In genomic region chr13:93249259-93249917, GRCh38 we compare ENCODE assay signal across 1 cellular context.
TF ChIP-seq lines count a peak whose summit lies in the region.

No MANE protein-coding gene starts in this region.

TF ChIP-seq in HepG2, 621 proteins besides CTCF, POLR2A, EP300 and RAD21 (continued from another document and continues in another):
- TF ChIP-seq RERE (CRISPR knock-in tag; IDR thresholded peaks at IDR 0.05; ENCODE audit: low read depth) (0 out of 2 replicates have a peak, but pooled peaks have one; percentile 21), MAFK (conservative IDR thresholded peaks at IDR 0.05 in 1 of 2, IDR thresholded peaks at IDR 0.05 in 1 of 2; ENCODE audit: low read length in 2 of 2) (no peak), RAD51 (IDR thresholded peaks at IDR 0.05; ENCODE audit: borderline replicate concordance) (no peak), GRHL1 (CRISPR knock-in tag; conservative IDR thresholded peaks at IDR 0.05) (no peak), ZFP36L1 (CRISPR knock-in tag; IDR thresholded peaks at IDR 0.05) (no peak), HMG20B (CRISPR knock-in tag; conservative IDR thresholded peaks at IDR 0.05) (no peak), ZNF335 (CRISPR knock-in tag; IDR thresholded peaks at IDR 0.05) (0 out of 2 replicates have a peak, but pooled peaks have one; percentile 28), ATF3 (CRISPR knock-in tag; IDR thresholded peaks at IDR 0.05) (peak; percentile 89), ISL2 (CRISPR knock-in tag; IDR thresholded peaks at IDR 0.05) (0 out of 2 replicates have a peak, but pooled peaks have one; percentile 28), GZF1 (CRISPR knock-in tag; IDR thresholded peaks at IDR 0.05) (no peak), SSRP1 (CRISPR knock-in tag; IDR thresholded peaks at IDR 0.05) (no peak), ZNF605 (CRISPR knock-in tag; IDR thresholded peaks at IDR 0.05) (no peak), RARA (CRISPR knock-in tag; IDR thresholded peaks at IDR 0.05) (peak; percentile 8; the same call in 1 of the 2 replicates), NFAT5 (CRISPR knock-in tag; IDR thresholded peaks at IDR 0.05) (no peak), ZNF484 (CRISPR knock-in tag; IDR thresholded peaks at IDR 0.05; ENCODE audit: borderline replicate concordance, low read depth) (no peak), PAF1 (CRISPR knock-in tag; IDR thresholded peaks at IDR 0.05) (no peak), POLR2G (IDR thresholded peaks at IDR 0.05; ENCODE audit: low read depth, low read length) (no peak), ISX (CRISPR knock-in tag; conservative IDR thresholded peaks at IDR 0.05) (no peak), YY1 (IDR thresholded peaks at IDR 0.05; ENCODE audit: insufficient read depth, insufficient replicate concordance, low read depth, low read length) (peak; percentile 43), ZNF280D (CRISPR knock-in tag; IDR thresholded peaks at IDR 0.05) (no peak), ZNF773 (CRISPR knock-in tag; IDR thresholded peaks at IDR 0.05; ENCODE audit: borderline replicate concordance) (no peak), ZNF263 (CRISPR knock-in tag; IDR thresholded peaks at IDR 0.05) (no peak), RFXAP (CRISPR knock-in tag; IDR thresholded peaks at IDR 0.05; ENCODE audit: borderline replicate concordance) (no peak), FOXP4 (CRISPR knock-in tag; IDR thresholded peaks at IDR 0.05) (0 out of 2 replicates have a peak, but pooled peaks have one; percentile 25), MYPOP (CRISPR knock-in tag; IDR thresholded peaks at IDR 0.05) (no peak), SOX5 (CRISPR knock-in tag; IDR thresholded peaks at IDR 0.05; ENCODE audit: borderline replicate concordance) (0 out of 2 replicates have a peak, but pooled peaks have one; percentile 14), EHMT2 (IDR thresholded peaks at IDR 0.05; ENCODE audit: borderline replicate concordance, low read depth, low read length) (peak; percentile 82; the same call in 1 of the 2 replicates), ARID5B (CRISPR knock-in tag; IDR thresholded peaks at IDR 0.05) (peak; percentile 43), BCL6 (CRISPR knock-in tag; IDR thresholded peaks at IDR 0.05) (peak; percentile 20; the same call in 1 of the 2 replicates), JUND (CRISPR knock-in tag; IDR thresholded peaks at IDR 0.05) (peak; percentile 63; the same call in 1 of the 2 replicates), PAWR (CRISPR knock-in tag; IDR thresholded peaks at IDR 0.05; ENCODE audit: borderline replicate concordance) (no peak), ZNF382 (CRISPR knock-in tag; IDR thresholded peaks at IDR 0.05; ENCODE audit: borderline replicate concordance) (no peak), NPAS2 (CRISPR knock-in tag; IDR thresholded peaks at IDR 0.05; ENCODE audit: borderline replicate concordance) (no peak)
